In genomic region chr6:31874084-31874670, GRCh38 we compare ENCODE assay signal across 1 cellular context.
TF ChIP-seq lines count a peak whose summit lies in the region.

No MANE protein-coding gene starts in this region.

TF ChIP-seq in HepG2, 621 proteins besides CTCF, POLR2A, EP300 and RAD21:
- TF ChIP-seq, protein P1, sequence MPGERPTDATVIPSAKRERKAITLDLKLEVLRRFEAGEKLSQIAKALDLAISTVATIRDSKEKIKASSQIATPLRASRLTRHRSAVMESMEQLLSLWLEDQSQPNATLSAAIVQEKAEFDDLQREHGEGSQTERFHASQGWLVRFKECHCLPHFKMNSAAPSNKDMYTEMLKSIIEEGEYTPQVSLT (CRISPR knock-in tag; IDR thresholded peaks at IDR 0.05; ENCODE audit: borderline replicate concordance, low read depth): no peak
- peak; percentile 87 for TF ChIP-seq ZKSCAN1 (IDR thresholded peaks at IDR 0.05; ENCODE audit: low read length)
